ENCODE assay signal across 24 cellular contexts in the genomic region with DNA sequence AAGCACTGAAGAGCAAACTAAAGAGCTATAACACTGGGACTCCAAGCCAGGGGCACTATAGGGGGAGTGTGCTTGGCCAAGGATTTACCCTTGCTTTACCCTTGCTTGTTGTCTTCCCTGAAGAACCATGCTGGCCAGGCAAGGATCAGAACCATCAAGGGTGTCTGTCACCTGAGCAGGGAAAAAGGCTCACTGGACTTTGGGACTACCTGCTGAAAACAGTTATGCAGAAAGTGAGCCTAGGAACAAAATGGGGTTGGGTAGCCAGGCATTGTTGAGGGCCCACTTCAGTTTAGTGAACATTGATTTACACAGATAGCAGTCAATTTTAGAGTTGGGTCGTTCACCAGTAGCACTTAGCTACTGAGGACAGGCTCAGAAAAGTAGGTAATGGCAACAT. TPM values are rescaled to one million over a fixed set of nuclear protein-coding genes. Genes with fewer than 3 reads are reported as not detected.
"Had no signal": no experiment of that assay in that cellular context is flagged by ENCODE, and none has a peak within 500 bp of the region (broad histone marks: within the 10 kb centered on the region; RNA-seq: fewer than 3 reads in every experiment).

No MANE protein-coding gene starts in this region.

- H3K4me3 ChIP-seq: MG63, SJSA1, SK-N-MC had no signal

- DNase-seq: IMR-90, Karpas-422, KG1, MG63, NCI-H1092, NCI-H1105 treated with DMSO at 0.1 percent for 48 hours, NCI-H1417 treated with DMSO at 0.1 percent for 48 hours, NCI-H187 treated with DMSO at 0.1 percent for 48 hours, NCI-H2029 treated with DMSO at 0.1 percent for 48 hours, NCI-H2171, NCI-H226, NCI-H446, NCI-H510A, NCI-H524 treated with DMSO at 0.1 percent for 48 hours, NCI-H69, NCI-H774, Right ventricle myocardium superior, RPMI8226, SIG-M5 had no signal

- FAIRE-seq: HepG2, RCC 7860 had no signal

- H3K27ac ChIP-seq: SJSA1, SK-N-MC had no signal

- ATAC-seq: HepG2 had no signal

- H3K27me3 ChIP-seq: MG63, SJSA1 had no signal

- H3K36me3 ChIP-seq: MG63, SJSA1 had no signal

- H3K9me3 ChIP-seq: SJSA1 had no signal

RNA-seq across cellular contexts. Expression of a gene that starts 8.0 kb away (rescaled TPM):
- total RNA-seq: HepG2, HT1080, Right ventricle myocardium superior had no signal
